In the genomic region with DNA sequence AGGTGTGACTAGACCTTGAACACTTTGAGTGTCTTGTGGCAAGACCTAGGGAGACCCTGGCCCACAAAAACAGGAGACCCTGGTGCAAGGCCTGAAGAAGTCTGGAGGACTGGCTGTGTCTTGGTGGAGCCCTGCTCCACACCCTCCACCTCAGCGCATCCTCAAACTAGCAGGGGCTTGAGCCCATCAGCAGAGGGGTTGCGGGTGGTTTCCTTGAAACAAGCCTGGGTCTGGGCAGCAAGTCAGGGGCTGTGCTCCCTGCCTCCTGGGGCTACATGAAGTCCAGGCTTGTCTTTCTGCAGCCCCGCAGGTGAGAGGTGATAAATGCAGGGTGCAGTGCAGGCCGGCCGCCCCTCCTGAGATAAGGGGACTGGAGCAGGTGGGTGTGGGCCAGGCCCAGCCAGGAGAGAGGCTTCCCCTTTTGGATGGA, we compare ENCODE assay signal across 12 cellular contexts. TPM values are rescaled to one million over a fixed set of nuclear protein-coding genes. Genes with fewer than 3 reads are reported as not detected.
DNase-seq lines count a peak whose midpoint lies in the region; ATAC-seq and TF ChIP-seq lines count a peak whose summit lies in the region.
"Had no signal": no experiment of that assay in that cellular context is flagged by ENCODE, and none has a peak within 500 bp of the region (broad histone marks: within the 10 kb centered on the region; RNA-seq: fewer than 3 reads in every experiment).

No MANE protein-coding gene starts in this region.

- 78 to 91% methylated on average over 5 of the region's 5 CpGs for WGBS in tibial nerve, 2 donors

- in situ Hi-C loops in GM13977 (cut with MboI; ENCODE audit: low pct_unique_long_range_greater_than_20kb, low sequenced_read_pairs, unreplicated experiment): no loop called here

- no peak for TF ChIP-seq EP300 in tibial nerve (IDR thresholded peaks at IDR 0.05)

- peaks cover 0 to 6% (median 0%) of the 10 kb centered on the region in 4 donors for H3K9me3 ChIP-seq in tibial nerve

- no peaks in the 10 kb centered on the region for H3K27me3 Mint-ChIP-seq in activated naive CD4-positive, alpha-beta T cell treated with anti-CD3 and anti-CD28 coated beads, Interleukin-2, amount 50 U/mL, for 24 hours
- H3K27me3 Mint-ChIP-seq in activated naive CD4-positive, alpha-beta T cell treated with anti-CD3 and anti-CD28 coated beads, Interleukin-2, amount 10 ng/mL, durations not matched to agents 7 days and 5 days: peaks cover 64% of the 10 kb centered on the region
- H3K27me3 Mint-ChIP-seq in natural killer cell treated with Interleukin-12 subunit alpha and Interleukin-12 subunit beta and Interleukin-15 and Interleukin-18, amount 100 ng/mL, for 72 hours: peaks cover 8 to 13% of the 10 kb centered on the region in 2 donors

- peaks cover 0 to 37% (median 0%) of the 10 kb centered on the region in 3 donors for H3K36me3 ChIP-seq in tibial nerve

- H3K9me3 Mint-ChIP-seq in activated naive CD4-positive, alpha-beta T cell treated with anti-CD3 and anti-CD28 coated beads, Interleukin-2, amount 50 U/mL, for 24 hours: no peaks in the 10 kb centered on the region
- no peaks in the 10 kb centered on the region for H3K9me3 Mint-ChIP-seq in activated naive CD4-positive, alpha-beta T cell treated with anti-CD3 and anti-CD28 coated beads, Interleukin-2, amount 10 ng/mL, durations not matched to agents 7 days and 5 days
- H3K9me3 Mint-ChIP-seq in natural killer cell treated with Interleukin-12 subunit alpha and Interleukin-12 subunit beta and Interleukin-15 and Interleukin-18, amount 100 ng/mL, for 72 hours: no peaks in the 10 kb centered on the region

- TF ChIP-seq CTCF in coronary artery (IDR thresholded peaks at IDR 0.05): no peak
- no peak for TF ChIP-seq CTCF in tibial nerve (IDR thresholded peaks at IDR 0.05)
- no peak for TF ChIP-seq CTCF in GM13977 (IDR thresholded peaks at IDR 0.05; ENCODE audit: extremely low read depth, insufficient read depth, missing control alignments)

- peaks cover 13% of the 10 kb centered on the region for H3K4me1 Mint-ChIP-seq in activated naive CD4-positive, alpha-beta T cell treated with anti-CD3 and anti-CD28 coated beads, Interleukin-2, amount 50 U/mL, for 24 hours
- H3K4me1 Mint-ChIP-seq in activated naive CD4-positive, alpha-beta T cell treated with anti-CD3 and anti-CD28 coated beads, Interleukin-2, amount 10 ng/mL, durations not matched to agents 7 days and 5 days: peaks cover 8% of the 10 kb centered on the region
- peaks cover 8 to 11% of the 10 kb centered on the region in 2 donors for H3K4me1 Mint-ChIP-seq in natural killer cell treated with Interleukin-12 subunit alpha and Interleukin-12 subunit beta and Interleukin-15 and Interleukin-18, amount 100 ng/mL, for 72 hours (ENCODE audit: low read depth in 2 of 2)

- no peak for ATAC-seq in natural killer cell treated with Interleukin-12 subunit alpha and Interleukin-12 subunit beta and Interleukin-15 and Interleukin-18, amount 100 ng/mL, for 72 hours
- no peak for ATAC-seq in activated CD4-positive, CD25-positive, alpha-beta regulatory T cell treated with anti-CD3 and anti-CD28 coated beads, Interleukin-2, amount 50 U/mL, for 24 hours
- ATAC-seq: sciatic nerve had no signal

- H3K27ac Mint-ChIP-seq in activated naive CD4-positive, alpha-beta T cell treated with anti-CD3 and anti-CD28 coated beads, Interleukin-2, amount 50 U/mL, for 24 hours: no peak overlapping the region
- H3K27ac Mint-ChIP-seq in activated naive CD4-positive, alpha-beta T cell treated with anti-CD3 and anti-CD28 coated beads, Interleukin-2, amount 10 ng/mL, durations not matched to agents 7 days and 5 days: no peak overlapping the region
- no peak overlapping the region for H3K27ac Mint-ChIP-seq in natural killer cell treated with Interleukin-12 subunit alpha and Interleukin-12 subunit beta and Interleukin-15 and Interleukin-18, amount 100 ng/mL, for 72 hours

- H3K4me3 Mint-ChIP-seq in activated naive CD4-positive, alpha-beta T cell treated with anti-CD3 and anti-CD28 coated beads, Interleukin-2, amount 50 U/mL, for 24 hours: peak overlapping the region; percentile 81
- H3K4me3 Mint-ChIP-seq in activated naive CD4-positive, alpha-beta T cell treated with anti-CD3 and anti-CD28 coated beads, Interleukin-2, amount 10 ng/mL, durations not matched to agents 7 days and 5 days: no peak overlapping the region
- H3K4me3 Mint-ChIP-seq in natural killer cell treated with Interleukin-12 subunit alpha and Interleukin-12 subunit beta and Interleukin-15 and Interleukin-18, amount 100 ng/mL, for 72 hours: peak overlapping the region; percentile 79

- H3K36me3 Mint-ChIP-seq in activated naive CD4-positive, alpha-beta T cell treated with anti-CD3 and anti-CD28 coated beads, Interleukin-2, amount 50 U/mL, for 24 hours: no peaks in the 10 kb centered on the region
- H3K36me3 Mint-ChIP-seq in activated naive CD4-positive, alpha-beta T cell treated with anti-CD3 and anti-CD28 coated beads, Interleukin-2, amount 10 ng/mL, durations not matched to agents 7 days and 5 days: no peaks in the 10 kb centered on the region
- no peaks in the 10 kb centered on the region for H3K36me3 Mint-ChIP-seq in natural killer cell treated with Interleukin-12 subunit alpha and Interleukin-12 subunit beta and Interleukin-15 and Interleukin-18, amount 100 ng/mL, for 72 hours

- CTCF ChIA-PET in activated naive CD4-positive, alpha-beta T cell treated with anti-CD3 and anti-CD28 coated beads, Interleukin-2, amount 10 ng/mL, durations not matched to agents 7 days and 5 days (lab: Charles Lee): interaction anchor here (2.5 to 13.7 kb wide), 2 partner anchors 10 to 348 kb away, joined by 7 to 344 read pairs; no protein-coding TSS in a partner anchor

- no peak overlapping the region for H3K27ac ChIP-seq in coronary artery
- peak overlapping the region in 3 of 4 donors; percentile 41 to 97 (median 89) for H3K27ac ChIP-seq in tibial nerve

- TF ChIP-seq POLR2A in tibial nerve (IDR thresholded peaks at IDR 0.05): no peak

- H3K27me3 ChIP-seq in tibial nerve: no peaks in the 10 kb centered on the region

- DNase-seq in activated naive CD4-positive, alpha-beta T cell treated with anti-CD3 and anti-CD28 coated beads, Interleukin-2, amount 10 ng/mL, durations not matched to agents 7 days and 5 days: no peak
- DNase-seq in coronary artery (ENCODE audit: low spot score) (no peak), tibial nerve (ENCODE audit: low spot score in 2 of 2) (no peak), GM13977 (ENCODE audit: low spot score) (no peak)
- no peak for DNase-seq in natural killer cell treated with Interleukin-12 subunit alpha and Interleukin-12 subunit beta and Interleukin-15 and Interleukin-18, amount 100 ng/mL, for 72 hours (ENCODE audit: low spot score)
- no peak for DNase-seq in effector CD8-positive, alpha-beta T cell (lab: John Stamatoyannopoulos, UW)
- DNase-seq: EL, NCI-H146, T1000 had no signal

- H3K4me3 ChIP-seq in coronary artery (peak overlapping the region; percentile 99), tibial nerve (peak overlapping the region in 1 of 4 donors; percentile 93)

- H3K4me1 ChIP-seq in tibial nerve: peaks cover 0 to 36% (median 5%) of the 10 kb centered on the region in 4 donors

RNA-seq across cellular contexts. Expression of gene CDKN1C, which starts 2.9 kb away (rescaled TPM):
- 1 to 10 TPM; 1.2 to 2.0 TPM for total RNA-seq in natural killer cell treated with Interleukin-12 subunit alpha and Interleukin-12 subunit beta and Interleukin-15 and Interleukin-18, amount 100 ng/mL, for 72 hours
- 100 to 1,000 TPM; 128 to 330 (median 260) TPM for total RNA-seq in tibial nerve

RNA-seq across cellular contexts. Expression of gene PHLDA2, which starts 46.5 kb away (rescaled TPM):
- total RNA-seq in natural killer cell treated with Interleukin-12 subunit alpha and Interleukin-12 subunit beta and Interleukin-15 and Interleukin-18, amount 100 ng/mL, for 72 hours: 1 to 10 TPM; 3.0 to 4.5 TPM
- 1 to 10 TPM; 3.3 to 6.1 (median 5.1) TPM for total RNA-seq in tibial nerve

Comparison
In these comparisons a context has a peak if more than half of its experiments do, and no peak if none do; other contexts are left out.
1. H3K27ac ChIP-seq: peak in tibial nerve (3 of 4); none in coronary artery (0 of 2).
2. RNA of gene CDKN1C, which starts 2.9 kb away (total RNA-seq): 128 to 330 TPM in tibial nerve; 1.2 to 2.0 TPM in natural killer cell treated with Interleukin-12 subunit alpha and Interleukin-12 subunit beta and Interleukin-15 and Interleukin-18, amount 100 ng/mL, for 72 hours; every median in the first group is over 10 times any median in the second.